ENCODE assay signal across 10 cellular contexts in genomic region chr22:43848366-43849171, GRCh38. TPM values are rescaled to one million over a fixed set of nuclear protein-coding genes. Genes with fewer than 3 reads are reported as not detected.
DNase-seq lines count a peak whose midpoint lies in the region; ATAC-seq and TF ChIP-seq lines count a peak whose summit lies in the region.
"Had no signal": no experiment of that assay in that cellular context is flagged by ENCODE, and none has a peak within 500 bp of the region (broad histone marks: within the 10 kb centered on the region; RNA-seq: fewer than 3 reads in every experiment).

No MANE protein-coding gene starts in this region.

- H3K9ac ChIP-seq in Loucy (ENCODE audit: low read depth, low read length, poor library complexity, severe bottlenecking) (no peak overlapping the region), liver (ENCODE audit: low read depth in 1 of 2, low read length in 2 of 2) (no peak overlapping the region)

- no peaks in the 10 kb centered on the region for H4K20me1 ChIP-seq in Loucy (ENCODE audit: insufficient read depth, low read length, poor library complexity, severe bottlenecking)

- H3F3A ChIP-seq in Loucy (ENCODE audit: low read depth), result no peaks in the 10 kb centered on the region

- no peak overlapping the region for H2AFZ ChIP-seq in Loucy (ENCODE audit: low read length)

- peaks cover 9% of the 10 kb centered on the region for H3K36me3 Mint-ChIP-seq in Calu3 (ENCODE audit: insufficient read depth, unreplicated experiment)

- no peak for DNase-seq in Calu3
- peak; percentile 34 for DNase-seq in amniotic epithelial cell (ENCODE audit: low read depth)
- no peak for DNase-seq in NK-92 (lab: John Stamatoyannopoulos, UW; ENCODE audit: unreplicated experiment)
- no peak for DNase-seq in T-helper 1 cell
- DNase-seq: esophagus squamous epithelium had no signal

- intact Hi-C loops in Calu3 (cut with micrococcal nuclease; ENCODE audit: unreplicated experiment), result no loop called here

- H3K9me3 ChIP-seq in Loucy (ENCODE audit: insufficient read depth, low read depth, low read length) (no peaks in the 10 kb centered on the region), liver (ENCODE audit: control insufficient read depth in 4 of 4, low read length in 3 of 4) (no peaks in the 10 kb centered on the region)
- H3K9me3 ChIP-seq: esophagus squamous epithelium had no signal

- CTCF ChIA-PET in Calu3 (lab: Charles Lee), result interaction anchor here (0.8 kb wide), 1 partner anchor 12 kb away, joined by 4 read pairs; no protein-coding TSS in a partner anchor

- H3K27me3 Mint-ChIP-seq in Calu3 (ENCODE audit: unreplicated experiment), result no peaks in the 10 kb centered on the region

- H3K36me3 ChIP-seq in Loucy (ENCODE audit: insufficient read depth, low read length) (no peaks in the 10 kb centered on the region), liver (ENCODE audit: control insufficient read depth in 4 of 4, insufficient read depth in 3 of 4, low read depth in 1 of 4, low read length in 3 of 4) (no peaks in the 10 kb centered on the region)
- H3K36me3 ChIP-seq: esophagus squamous epithelium had no signal

- peak; percentile 57 to 72 for TF ChIP-seq RAD21 in liver (IDR thresholded peaks at IDR 0.05)

- no peaks in the 10 kb centered on the region for H3K9me2 ChIP-seq in Loucy (replicated peaks; ENCODE audit: low read depth, low read length)

- ATAC-seq in GM21423 (IDR thresholded peaks at IDR 0.05; ENCODE audit: unreplicated experiment), result no peak
- no peak for ATAC-seq in HG03378 (IDR thresholded peaks at IDR 0.05; ENCODE audit: unreplicated experiment)

- no peaks in the 10 kb centered on the region for H3K4me1 Mint-ChIP-seq in Calu3 (ENCODE audit: low read depth, unreplicated experiment)

- no peak overlapping the region for H3K27ac ChIP-seq in liver (ENCODE audit: low read depth in 1 of 2, low read length in 2 of 2)
- H3K27ac ChIP-seq: esophagus squamous epithelium had no signal

- H3K4me3 Mint-ChIP-seq in Calu3 (ENCODE audit: low read depth, unreplicated experiment), result no peak overlapping the region

- WGBS in liver, result 44% methylated on average over 16 of the region's 16 CpGs

- H3K79me2 ChIP-seq in Loucy (ENCODE audit: insufficient read depth, low read length), result no peaks in the 10 kb centered on the region

- H3K4me2 ChIP-seq in Loucy (ENCODE audit: low read depth, low read length, poor library complexity, severe bottlenecking), result no peak overlapping the region

- TF ChIP-seq CTCF in Calu3 (IDR thresholded peaks at IDR 0.05; ENCODE audit: unreplicated experiment) (peak; percentile 37), Loucy (conservative IDR thresholded peaks at IDR 0.05; ENCODE audit: low read length) (peak; percentile 43), liver (IDR thresholded peaks at IDR 0.05; ENCODE audit: low read depth, low read length, missing input control) (peak; percentile 38)

- no peaks in the 10 kb centered on the region for H3K9me3 Mint-ChIP-seq in Calu3 (ENCODE audit: low read depth, unreplicated experiment)

- no peaks in the 10 kb centered on the region for H3K4me1 ChIP-seq in Loucy (ENCODE audit: insufficient read depth, low read length, poor library complexity, severe bottlenecking)
- H3K4me1 ChIP-seq in liver (ENCODE audit: control insufficient read depth in 4 of 4, insufficient read depth in 4 of 4, low read length in 3 of 4), result peaks cover 0 to 11% (median 7%) of the 10 kb centered on the region in 4 donors
- H3K4me1 ChIP-seq: esophagus squamous epithelium had no signal

- no TSS peak for BruUV-seq in Calu3 (replicated peaks; lab: Mats Ljungman, UMichigan)

- H3K27me3 ChIP-seq in Loucy (ENCODE audit: insufficient read depth, low read length, poor library complexity, severe bottlenecking) (no peaks in the 10 kb centered on the region), liver (ENCODE audit: control insufficient read depth in 4 of 4, insufficient read depth in 4 of 4, low read length in 3 of 4) (peaks cover 0 to 2% (median 0%) of the 10 kb centered on the region in 4 donors)

- H3K27ac Mint-ChIP-seq in Calu3 (ENCODE audit: unreplicated experiment), result no peak overlapping the region

- H3K4me3 ChIP-seq in Loucy (ENCODE audit: low read length, poor library complexity, severe bottlenecking) (no peak overlapping the region), liver (ENCODE audit: low read depth in 1 of 3, low read length in 3 of 3) (no peak overlapping the region)
- H3K4me3 ChIP-seq: esophagus squamous epithelium had no signal

TF ChIP-seq in liver, 16 proteins besides CTCF, POLR2A, EP300 and RAD21:
- TF ChIP-seq GABPA (IDR thresholded peaks at IDR 0.05 in 1 of 2, conservative IDR thresholded peaks at IDR 0.05 in 1 of 2), result no peak
- TF ChIP-seq HNF4A (conservative IDR thresholded peaks at IDR 0.05), result peak in 1 of 2 donors; percentile 9

RNA-seq across cellular contexts. Expression of gene SULT4A1, which starts 13.7 kb away (rescaled TPM):
- total RNA-seq in Calu3 (2022) (7.9 and 9.1 TPM in 2 replicates), liver (under 1 TPM; 0.08 to 0.37 TPM)
- not detected for polyA plus RNA-seq in liver
- total RNA-seq: esophagus squamous epithelium; T-helper 1 cell treated with Interleukin-12 subunit alpha and Interleukin-12 subunit beta and Interleukin-4 antibody, amounts not matched to agents 30 ng/mL and 1 ng/mL, for 36 hours had no signal

RNA-seq across cellular contexts. Expression of gene EFCAB6, which starts 36.5 kb away (rescaled TPM):
- 2.2 and 2.3 TPM in 2 replicates for total RNA-seq in Calu3 (2022)
- total RNA-seq in liver, result 1 to 10 TPM in 1 of 2 donors, under 1 TPM in 1; 0.14 to 2.1 TPM
- under 1 TPM; 0.42 to 0.64 TPM for polyA plus RNA-seq in liver
- total RNA-seq: T-helper 1 cell treated with Interleukin-12 subunit alpha and Interleukin-12 subunit beta and Interleukin-4 antibody, amounts not matched to agents 30 ng/mL and 1 ng/mL, for 36 hours had no signal

RNA-seq across cellular contexts. Expression of gene PNPLA5, which starts 43.2 kb away (rescaled TPM):
- total RNA-seq in Calu3 (2022), result not detected in 2 replicates
- total RNA-seq in liver, result not detected
- not detected for polyA plus RNA-seq in liver
- total RNA-seq: esophagus squamous epithelium; T-helper 1 cell treated with Interleukin-12 subunit alpha and Interleukin-12 subunit beta and Interleukin-4 antibody, amounts not matched to agents 30 ng/mL and 1 ng/mL, for 36 hours had no signal
